1 cellular context compared by ENCODE assay signal in the genomic region with DNA sequence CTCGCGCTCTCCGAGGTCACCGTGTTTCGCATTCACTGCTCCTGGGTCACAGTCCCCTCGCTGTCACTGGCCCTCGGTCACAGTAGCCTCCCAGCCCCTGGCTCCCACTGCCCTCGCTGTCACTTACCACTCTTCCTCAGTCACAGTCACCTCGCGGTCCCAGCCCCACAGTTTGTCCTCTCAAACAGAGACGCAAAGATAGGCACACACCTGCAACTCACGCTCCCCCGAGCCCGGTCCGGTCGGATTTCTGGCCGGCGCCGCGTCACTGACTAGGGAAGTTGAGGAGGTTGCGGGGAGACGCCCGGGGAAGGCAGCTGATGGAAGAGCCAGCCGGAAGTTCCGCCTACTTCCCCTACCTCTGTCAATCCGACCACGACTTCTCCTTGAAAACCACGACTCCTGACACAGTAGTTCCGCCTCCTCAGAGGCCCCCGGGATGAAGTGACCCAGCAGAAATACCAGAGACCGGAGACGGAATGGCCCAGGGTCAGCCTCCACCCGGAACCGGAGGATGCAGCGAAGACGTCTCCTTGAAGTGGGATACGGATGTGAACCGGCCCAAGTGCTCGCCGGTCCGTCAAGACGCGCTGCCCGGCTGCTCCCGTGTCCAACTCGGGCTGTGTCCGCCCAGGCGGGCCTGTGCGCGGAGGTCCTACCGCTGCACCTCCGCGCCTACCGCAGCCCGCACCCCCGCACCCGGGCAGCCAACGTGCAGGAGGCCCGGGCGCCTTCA.
A peak's percentile ranks its signal among the peaks of the same experiment; 100 is the strongest.
TF ChIP-seq lines count a peak whose summit lies in the region.

A gene (minus strand): TSS at position 322 of the 736 bp plus-strand sequence. CDS start 17,195 bp downstream, outside the sequence.

TF ChIP-seq in GM12878, 131 proteins besides CTCF, POLR2A, EP300 and RAD21 (continued from another document and continues in another):
- TF ChIP-seq, protein P1, sequence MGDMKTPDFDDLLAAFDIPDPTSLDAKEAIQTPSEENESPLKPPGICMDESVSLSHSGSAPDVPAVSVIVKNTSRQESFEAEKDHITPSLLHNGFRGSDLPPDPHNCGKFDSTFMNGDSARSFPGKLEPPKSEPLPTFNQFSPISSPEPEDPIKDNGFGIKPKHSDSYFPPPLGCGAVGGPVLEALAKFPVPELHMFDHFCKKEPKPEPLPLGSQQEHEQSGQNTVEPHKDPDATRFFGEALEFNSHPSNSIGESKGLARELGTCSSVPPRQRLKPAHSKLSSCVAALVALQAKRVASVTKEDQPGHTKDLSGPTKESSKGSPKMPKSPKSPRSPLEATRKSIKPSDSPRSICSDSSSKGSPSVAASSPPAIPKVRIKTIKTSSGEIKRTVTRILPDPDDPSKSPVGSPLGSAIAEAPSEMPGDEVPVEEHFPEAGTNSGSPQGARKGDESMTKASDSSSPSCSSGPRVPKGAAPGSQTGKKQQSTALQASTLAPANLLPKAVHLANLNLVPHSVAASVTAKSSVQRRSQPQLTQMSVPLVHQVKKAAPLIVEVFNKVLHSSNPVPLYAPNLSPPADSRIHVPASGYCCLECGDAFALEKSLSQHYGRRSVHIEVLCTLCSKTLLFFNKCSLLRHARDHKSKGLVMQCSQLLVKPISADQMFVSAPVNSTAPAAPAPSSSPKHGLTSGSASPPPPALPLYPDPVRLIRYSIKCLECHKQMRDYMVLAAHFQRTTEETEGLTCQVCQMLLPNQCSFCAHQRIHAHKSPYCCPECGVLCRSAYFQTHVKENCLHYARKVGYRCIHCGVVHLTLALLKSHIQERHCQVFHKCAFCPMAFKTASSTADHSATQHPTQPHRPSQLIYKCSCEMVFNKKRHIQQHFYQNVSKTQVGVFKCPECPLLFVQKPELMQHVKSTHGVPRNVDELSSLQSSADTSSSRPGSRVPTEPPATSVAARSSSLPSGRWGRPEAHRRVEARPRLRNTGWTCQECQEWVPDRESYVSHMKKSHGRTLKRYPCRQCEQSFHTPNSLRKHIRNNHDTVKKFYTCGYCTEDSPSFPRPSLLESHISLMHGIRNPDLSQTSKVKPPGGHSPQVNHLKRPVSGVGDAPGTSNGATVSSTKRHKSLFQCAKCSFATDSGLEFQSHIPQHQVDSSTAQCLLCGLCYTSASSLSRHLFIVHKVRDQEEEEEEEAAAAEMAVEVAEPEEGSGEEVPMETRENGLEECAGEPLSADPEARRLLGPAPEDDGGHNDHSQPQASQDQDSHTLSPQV (IDR thresholded peaks at IDR 0.05), result no peak
- TF ChIP-seq SIX5 (IDR thresholded peaks at IDR 0.05; ENCODE audit: low read depth, low read length, severe bottlenecking), result peak; percentile 35
- TF ChIP-seq MYB (IDR thresholded peaks at IDR 0.05; ENCODE audit: borderline replicate concordance, low read depth, low read length), result no peak
- no peak for TF ChIP-seq ZNF622 (IDR thresholded peaks at IDR 0.05)
- TF ChIP-seq, protein P2, sequence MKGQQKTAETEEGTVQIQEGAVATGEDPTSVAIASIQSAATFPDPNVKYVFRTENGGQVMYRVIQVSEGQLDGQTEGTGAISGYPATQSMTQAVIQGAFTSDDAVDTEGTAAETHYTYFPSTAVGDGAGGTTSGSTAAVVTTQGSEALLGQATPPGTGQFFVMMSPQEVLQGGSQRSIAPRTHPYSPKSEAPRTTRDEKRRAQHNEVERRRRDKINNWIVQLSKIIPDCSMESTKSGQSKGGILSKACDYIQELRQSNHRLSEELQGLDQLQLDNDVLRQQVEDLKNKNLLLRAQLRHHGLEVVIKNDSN (IDR thresholded peaks at IDR 0.05; ENCODE audit: borderline replicate concordance, extremely low read length, insufficient read depth, low read depth, low read length), result no peak
- peak in 1 of 2 experiments; percentile 62; a peak in 1 of 4 replicates for TF ChIP-seq SRF (IDR thresholded peaks at IDR 0.05; ENCODE audit: low read depth in 2 of 2, low read length in 2 of 2)
- TF ChIP-seq, protein P3, sequence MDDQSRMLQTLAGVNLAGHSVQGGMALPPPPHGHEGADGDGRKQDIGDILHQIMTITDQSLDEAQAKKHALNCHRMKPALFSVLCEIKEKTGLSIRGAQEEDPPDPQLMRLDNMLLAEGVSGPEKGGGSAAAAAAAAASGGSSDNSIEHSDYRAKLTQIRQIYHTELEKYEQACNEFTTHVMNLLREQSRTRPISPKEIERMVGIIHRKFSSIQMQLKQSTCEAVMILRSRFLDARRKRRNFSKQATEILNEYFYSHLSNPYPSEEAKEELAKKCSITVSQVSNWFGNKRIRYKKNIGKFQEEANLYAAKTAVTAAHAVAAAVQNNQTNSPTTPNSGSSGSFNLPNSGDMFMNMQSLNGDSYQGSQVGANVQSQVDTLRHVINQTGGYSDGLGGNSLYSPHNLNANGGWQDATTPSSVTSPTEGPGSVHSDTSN (IDR thresholded peaks at IDR 0.05; ENCODE audit: insufficient replicate concordance, low read depth, low read length), result peak; percentile 87
- TF ChIP-seq YY1 (IDR thresholded peaks at IDR 0.05; ENCODE audit: low read depth, low read length), result peak; percentile 69; the same call in 1 of the 2 replicates
- TF ChIP-seq SP1 (IDR thresholded peaks at IDR 0.05; ENCODE audit: low read depth, low read length), result peak; percentile 36
- TF ChIP-seq SMAD1 (IDR thresholded peaks at IDR 0.05; ENCODE audit: low read depth, partially characterized antibody), result peak; percentile 40
- no peak for TF ChIP-seq NFYA (IDR thresholded peaks at IDR 0.05; ENCODE audit: borderline replicate concordance, low read depth, low read length)
- 0 out of 2 replicates have a peak, but pooled peaks have one; percentile 65 for TF ChIP-seq SMARCA5 (IDR thresholded peaks at IDR 0.05)
- no peak for TF ChIP-seq ZZZ3 (IDR thresholded peaks at IDR 0.05; ENCODE audit: control insufficient read depth, insufficient read length, low read depth)
- TF ChIP-seq ATF7 (IDR thresholded peaks at IDR 0.05; ENCODE audit: low read depth), result peak; percentile 52
- TF ChIP-seq KAT2A (conservative IDR thresholded peaks at IDR 0.05; ENCODE audit: control insufficient read depth, low read depth, low read length), result no peak
- TF ChIP-seq BMI1 (IDR thresholded peaks at IDR 0.05; ENCODE audit: borderline replicate concordance), result no peak
- TF ChIP-seq, protein P4, sequence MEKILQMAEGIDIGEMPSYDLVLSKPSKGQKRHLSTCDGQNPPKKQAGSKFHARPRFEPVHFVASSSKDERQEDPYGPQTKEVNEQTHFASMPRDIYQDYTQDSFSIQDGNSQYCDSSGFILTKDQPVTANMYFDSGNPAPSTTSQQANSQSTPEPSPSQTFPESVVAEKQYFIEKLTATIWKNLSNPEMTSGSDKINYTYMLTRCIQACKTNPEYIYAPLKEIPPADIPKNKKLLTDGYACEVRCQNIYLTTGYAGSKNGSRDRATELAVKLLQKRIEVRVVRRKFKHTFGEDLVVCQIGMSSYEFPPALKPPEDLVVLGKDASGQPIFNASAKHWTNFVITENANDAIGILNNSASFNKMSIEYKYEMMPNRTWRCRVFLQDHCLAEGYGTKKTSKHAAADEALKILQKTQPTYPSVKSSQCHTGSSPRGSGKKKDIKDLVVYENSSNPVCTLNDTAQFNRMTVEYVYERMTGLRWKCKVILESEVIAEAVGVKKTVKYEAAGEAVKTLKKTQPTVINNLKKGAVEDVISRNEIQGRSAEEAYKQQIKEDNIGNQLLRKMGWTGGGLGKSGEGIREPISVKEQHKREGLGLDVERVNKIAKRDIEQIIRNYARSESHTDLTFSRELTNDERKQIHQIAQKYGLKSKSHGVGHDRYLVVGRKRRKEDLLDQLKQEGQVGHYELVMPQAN (conservative IDR thresholded peaks at IDR 0.05), result peak; percentile 71
- peak; percentile 92 for TF ChIP-seq NBN (IDR thresholded peaks at IDR 0.05)
- TF ChIP-seq, protein P5, sequence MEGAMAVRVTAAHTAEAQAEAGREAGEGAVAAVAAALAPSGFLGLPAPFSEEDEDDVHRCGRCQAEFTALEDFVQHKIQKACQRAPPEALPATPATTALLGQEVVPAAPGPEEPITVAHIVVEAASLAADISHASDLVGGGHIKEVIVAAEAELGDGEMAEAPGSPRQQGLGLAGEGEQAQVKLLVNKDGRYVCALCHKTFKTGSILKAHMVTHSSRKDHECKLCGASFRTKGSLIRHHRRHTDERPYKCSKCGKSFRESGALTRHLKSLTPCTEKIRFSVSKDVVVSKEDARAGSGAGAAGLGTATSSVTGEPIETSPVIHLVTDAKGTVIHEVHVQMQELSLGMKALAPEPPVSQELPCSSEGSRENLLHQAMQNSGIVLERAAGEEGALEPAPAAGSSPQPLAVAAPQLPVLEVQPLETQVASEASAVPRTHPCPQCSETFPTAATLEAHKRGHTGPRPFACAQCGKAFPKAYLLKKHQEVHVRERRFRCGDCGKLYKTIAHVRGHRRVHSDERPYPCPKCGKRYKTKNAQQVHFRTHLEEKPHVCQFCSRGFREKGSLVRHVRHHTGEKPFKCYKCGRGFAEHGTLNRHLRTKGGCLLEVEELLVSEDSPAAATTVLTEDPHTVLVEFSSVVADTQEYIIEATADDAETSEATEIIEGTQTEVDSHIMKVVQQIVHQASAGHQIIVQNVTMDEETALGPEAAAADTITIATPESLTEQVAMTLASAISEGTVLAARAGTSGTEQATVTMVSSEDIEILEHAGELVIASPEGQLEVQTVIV (IDR thresholded peaks at IDR 0.05; ENCODE audit: borderline replicate concordance, partially characterized antibody), result peak; percentile 87
- peak; percentile 72; the same call in 1 of the 2 replicates for TF ChIP-seq ZSCAN29 (IDR thresholded peaks at IDR 0.05)
- peak; percentile 96 for TF ChIP-seq IKZF1 (conservative IDR thresholded peaks at IDR 0.05)
- TF ChIP-seq, protein P6, sequence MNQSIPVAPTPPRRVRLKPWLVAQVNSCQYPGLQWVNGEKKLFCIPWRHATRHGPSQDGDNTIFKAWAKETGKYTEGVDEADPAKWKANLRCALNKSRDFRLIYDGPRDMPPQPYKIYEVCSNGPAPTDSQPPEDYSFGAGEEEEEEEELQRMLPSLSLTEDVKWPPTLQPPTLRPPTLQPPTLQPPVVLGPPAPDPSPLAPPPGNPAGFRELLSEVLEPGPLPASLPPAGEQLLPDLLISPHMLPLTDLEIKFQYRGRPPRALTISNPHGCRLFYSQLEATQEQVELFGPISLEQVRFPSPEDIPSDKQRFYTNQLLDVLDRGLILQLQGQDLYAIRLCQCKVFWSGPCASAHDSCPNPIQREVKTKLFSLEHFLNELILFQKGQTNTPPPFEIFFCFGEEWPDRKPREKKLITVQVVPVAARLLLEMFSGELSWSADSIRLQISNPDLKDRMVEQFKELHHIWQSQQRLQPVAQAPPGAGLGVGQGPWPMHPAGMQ (IDR thresholded peaks at IDR 0.05; ENCODE audit: borderline replicate concordance), result no peak
- TF ChIP-seq, protein P7, sequence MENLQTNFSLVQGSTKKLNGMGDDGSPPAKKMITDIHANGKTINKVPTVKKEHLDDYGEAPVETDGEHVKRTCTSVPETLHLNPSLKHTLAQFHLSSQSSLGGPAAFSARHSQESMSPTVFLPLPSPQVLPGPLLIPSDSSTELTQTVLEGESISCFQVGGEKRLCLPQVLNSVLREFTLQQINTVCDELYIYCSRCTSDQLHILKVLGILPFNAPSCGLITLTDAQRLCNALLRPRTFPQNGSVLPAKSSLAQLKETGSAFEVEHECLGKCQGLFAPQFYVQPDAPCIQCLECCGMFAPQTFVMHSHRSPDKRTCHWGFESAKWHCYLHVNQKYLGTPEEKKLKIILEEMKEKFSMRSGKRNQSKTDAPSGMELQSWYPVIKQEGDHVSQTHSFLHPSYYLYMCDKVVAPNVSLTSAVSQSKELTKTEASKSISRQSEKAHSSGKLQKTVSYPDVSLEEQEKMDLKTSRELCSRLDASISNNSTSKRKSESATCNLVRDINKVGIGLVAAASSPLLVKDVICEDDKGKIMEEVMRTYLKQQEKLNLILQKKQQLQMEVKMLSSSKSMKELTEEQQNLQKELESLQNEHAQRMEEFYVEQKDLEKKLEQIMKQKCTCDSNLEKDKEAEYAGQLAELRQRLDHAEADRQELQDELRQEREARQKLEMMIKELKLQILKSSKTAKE (IDR thresholded peaks at IDR 0.05; ENCODE audit: low read depth, poor library complexity, severe bottlenecking), result no peak
- TF ChIP-seq ZNF274 (IDR thresholded peaks at IDR 0.05; ENCODE audit: insufficient read depth, insufficient read length), result no peak
- no peak for TF ChIP-seq PAX5 (IDR thresholded peaks at IDR 0.05; ENCODE audit: borderline replicate concordance, low read depth, low read length)
- TF ChIP-seq NFXL1 (IDR thresholded peaks at IDR 0.05; ENCODE audit: borderline replicate concordance), result no peak
- TF ChIP-seq, protein P8, sequence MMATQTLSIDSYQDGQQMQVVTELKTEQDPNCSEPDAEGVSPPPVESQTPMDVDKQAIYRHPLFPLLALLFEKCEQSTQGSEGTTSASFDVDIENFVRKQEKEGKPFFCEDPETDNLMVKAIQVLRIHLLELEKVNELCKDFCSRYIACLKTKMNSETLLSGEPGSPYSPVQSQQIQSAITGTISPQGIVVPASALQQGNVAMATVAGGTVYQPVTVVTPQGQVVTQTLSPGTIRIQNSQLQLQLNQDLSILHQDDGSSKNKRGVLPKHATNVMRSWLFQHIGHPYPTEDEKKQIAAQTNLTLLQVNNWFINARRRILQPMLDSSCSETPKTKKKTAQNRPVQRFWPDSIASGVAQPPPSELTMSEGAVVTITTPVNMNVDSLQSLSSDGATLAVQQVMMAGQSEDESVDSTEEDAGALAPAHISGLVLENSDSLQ (IDR thresholded peaks at IDR 0.05), result peak; percentile 96
- TF ChIP-seq, protein P9, sequence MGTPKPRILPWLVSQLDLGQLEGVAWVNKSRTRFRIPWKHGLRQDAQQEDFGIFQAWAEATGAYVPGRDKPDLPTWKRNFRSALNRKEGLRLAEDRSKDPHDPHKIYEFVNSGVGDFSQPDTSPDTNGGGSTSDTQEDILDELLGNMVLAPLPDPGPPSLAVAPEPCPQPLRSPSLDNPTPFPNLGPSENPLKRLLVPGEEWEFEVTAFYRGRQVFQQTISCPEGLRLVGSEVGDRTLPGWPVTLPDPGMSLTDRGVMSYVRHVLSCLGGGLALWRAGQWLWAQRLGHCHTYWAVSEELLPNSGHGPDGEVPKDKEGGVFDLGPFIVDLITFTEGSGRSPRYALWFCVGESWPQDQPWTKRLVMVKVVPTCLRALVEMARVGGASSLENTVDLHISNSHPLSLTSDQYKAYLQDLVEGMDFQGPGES (IDR thresholded peaks at IDR 0.05), result no peak
- no peak for TF ChIP-seq KLF5 (IDR thresholded peaks at IDR 0.05; ENCODE audit: partially characterized antibody)
- peak; percentile 60 to 79 for TF ChIP-seq IKZF2 (IDR thresholded peaks at IDR 0.05)
- TF ChIP-seq MEF2A (IDR thresholded peaks at IDR 0.05; ENCODE audit: insufficient read depth, low read depth, low read length), result 0 out of 2 replicates have a peak, but pooled peaks have one; percentile 19
- no peak for TF ChIP-seq ETV6 (conservative IDR thresholded peaks at IDR 0.05 in 1 of 2, IDR thresholded peaks at IDR 0.05 in 1 of 2; ENCODE audit: borderline replicate concordance in 1 of 2, low read depth in 1 of 2)
- TF ChIP-seq, protein P10, sequence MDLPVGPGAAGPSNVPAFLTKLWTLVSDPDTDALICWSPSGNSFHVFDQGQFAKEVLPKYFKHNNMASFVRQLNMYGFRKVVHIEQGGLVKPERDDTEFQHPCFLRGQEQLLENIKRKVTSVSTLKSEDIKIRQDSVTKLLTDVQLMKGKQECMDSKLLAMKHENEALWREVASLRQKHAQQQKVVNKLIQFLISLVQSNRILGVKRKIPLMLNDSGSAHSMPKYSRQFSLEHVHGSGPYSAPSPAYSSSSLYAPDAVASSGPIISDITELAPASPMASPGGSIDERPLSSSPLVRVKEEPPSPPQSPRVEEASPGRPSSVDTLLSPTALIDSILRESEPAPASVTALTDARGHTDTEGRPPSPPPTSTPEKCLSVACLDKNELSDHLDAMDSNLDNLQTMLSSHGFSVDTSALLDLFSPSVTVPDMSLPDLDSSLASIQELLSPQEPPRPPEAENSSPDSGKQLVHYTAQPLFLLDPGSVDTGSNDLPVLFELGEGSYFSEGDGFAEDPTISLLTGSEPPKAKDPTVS (IDR thresholded peaks at IDR 0.05; ENCODE audit: low read depth, low read length), result 0 out of 2 replicates have a peak, but pooled peaks have one; percentile 38
